In the genomic region with DNA sequence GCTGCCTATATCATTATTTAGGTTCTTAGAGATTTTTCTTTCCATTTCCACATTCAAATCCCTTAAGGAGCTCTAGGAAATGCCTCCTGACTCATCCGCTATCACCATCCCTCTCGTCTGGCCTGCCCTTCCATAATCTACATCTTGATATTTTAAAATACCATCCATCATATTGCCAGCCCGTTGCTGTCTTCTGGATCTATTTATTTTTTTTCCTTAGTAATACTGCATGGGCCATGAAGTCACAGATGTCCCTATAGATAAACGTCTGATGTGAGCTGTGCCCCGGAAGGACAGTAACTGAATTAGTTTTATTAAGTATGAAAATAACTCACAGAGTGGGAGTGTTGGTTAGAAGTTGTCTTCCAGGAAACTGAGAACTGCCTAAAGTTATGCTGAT, we compare ENCODE assay signal across 11 cellular contexts.
"Had no signal": no experiment of that assay in that cellular context is flagged by ENCODE, and none has a peak within 500 bp of the region (broad histone marks: within the 10 kb centered on the region; RNA-seq: fewer than 3 reads in every experiment).

No MANE protein-coding gene starts in this region.

- H3K4me3 Mint-ChIP-seq: activated naive CD4-positive, alpha-beta T cell treated with anti-CD3 and anti-CD28 coated beads for 36 hours; central memory CD8-positive, alpha-beta T cell; immature natural killer cell; naive B cell; T-helper 2 cell treated with Interferon-gamma antibody and Interleukin-4, amounts not matched to agents 5 μg/mL and 100 μg/mL, for 36 hours had no signal

- H3K36me3 ChIP-seq: lower lobe of right lung, tibial nerve had no signal

- H3K27me3 Mint-ChIP-seq: central memory CD8-positive, alpha-beta T cell had no signal

- H3K4me1 Mint-ChIP-seq: central memory CD8-positive, alpha-beta T cell; immature natural killer cell had no signal

- DNase-seq: activated CD4-positive, alpha-beta T cell treated with anti-CD3 and anti-CD28 coated beads for 1 hour; activated CD4-positive, alpha-beta T cell treated with anti-CD3 and anti-CD28 coated beads, Interleukin-2, amount 50 U/mL, for 48 hours; activated naive CD4-positive, alpha-beta T cell treated with anti-CD3 and anti-CD28 coated beads for 36 hours; effector memory CD4-positive, alpha-beta T cell; immature natural killer cell; lower lobe of right lung; naive B cell had no signal

- H3K27ac ChIP-seq: lower lobe of right lung, parathyroid adenoma, tibial nerve had no signal

- ATAC-seq: lower lobe of right lung had no signal

- H3K4me1 ChIP-seq: lower lobe of right lung, parathyroid adenoma, tibial nerve had no signal

- H3K27ac Mint-ChIP-seq: activated naive CD4-positive, alpha-beta T cell treated with anti-CD3 and anti-CD28 coated beads for 36 hours; immature natural killer cell; naive B cell; T-helper 2 cell treated with Interferon-gamma antibody and Interleukin-4, amounts not matched to agents 5 μg/mL and 100 μg/mL, for 36 hours had no signal

- H3K27me3 ChIP-seq: tibial nerve had no signal

- H3K79me2 ChIP-seq: parathyroid adenoma had no signal

- H3K4me3 ChIP-seq: lower lobe of right lung, tibial nerve had no signal

- H2AFZ ChIP-seq: parathyroid adenoma had no signal

- H3K9ac ChIP-seq: parathyroid adenoma had no signal
